Comparison of ENCODE assay signal across 8 cellular contexts in genomic region chr1:96845464-96845863, GRCh38.
A peak's percentile ranks its signal among the peaks of the same experiment; 100 is the strongest.
DNase-seq lines count a peak whose midpoint lies in the region; ATAC-seq, FAIRE-seq and TF ChIP-seq lines count a peak whose summit lies in the region.

No MANE protein-coding gene starts in this region.

- WGBS in pancreas, 2 donors = 33 to 34% methylated on average over 8 of the region's 8 CpGs

- no peak for DNase-seq in AG09309 (ENCODE audit: low read depth)
- peak; percentile 52 to 73 for DNase-seq in SJCRH30
- DNase-seq in endothelial cell (ENCODE audit: low spot score) = peak; percentile 51
- peak in 5 of 6 donors; percentile 17 to 65 (median 40) for DNase-seq in pancreas
- DNase-seq in retina = no peak

- H3K27ac ChIP-seq in SJCRH30 = no peak overlapping the region
- no peak overlapping the region for H3K27ac ChIP-seq in pancreas

- H3K4me3 Mint-ChIP-seq in endothelial cell (ENCODE audit: unreplicated experiment) = no peak overlapping the region

- H3K9me3 ChIP-seq in SJCRH30 (replicated peaks) (no peaks in the 10 kb centered on the region), pancreas (no peaks in the 10 kb centered on the region)

- FAIRE-seq in pancreas (lab: Jason Lieb, UNC) = no peak

- no peaks in the 10 kb centered on the region for H3K36me3 Mint-ChIP-seq in endothelial cell (ENCODE audit: low read depth, unreplicated experiment)

- peaks cover 10% of the 10 kb centered on the region for H3K4me1 Mint-ChIP-seq in endothelial cell (ENCODE audit: unreplicated experiment)

- H3K27ac Mint-ChIP-seq in endothelial cell (ENCODE audit: unreplicated experiment) = no peak overlapping the region

- H3K9me3 Mint-ChIP-seq in endothelial cell (ENCODE audit: unreplicated experiment) = no peaks in the 10 kb centered on the region

- intact Hi-C loops in pancreas (cut with DNase I) = loop anchor here in 1 of 3 donors (10.0 kb wide), 1 partner anchor 611 kb away; no protein-coding TSS in a partner anchor

- H3K27me3 ChIP-seq in SJCRH30 (no peaks in the 10 kb centered on the region), pancreas (no peaks in the 10 kb centered on the region)

- H3K36me3 ChIP-seq in SJCRH30 (no peaks in the 10 kb centered on the region), pancreas (no peaks in the 10 kb centered on the region)

- H3K4me1 ChIP-seq in SJCRH30 (0 out of 2 replicates have a peak, but pooled peaks cover 4% of the 10 kb centered on the region), pancreas (no peaks in the 10 kb centered on the region)

- TF ChIP-seq CTCF in AG09309 (IDR thresholded peaks at IDR 0.05; ENCODE audit: control insufficient read depth, insufficient read depth, low read depth, low read length, missing control alignments) (peak; percentile 48), endothelial cell (IDR thresholded peaks at IDR 0.05; ENCODE audit: unreplicated experiment) (peak; percentile 55), pancreas (IDR thresholded peaks at IDR 0.05) (peak; percentile 39 to 67 (median 52))

- peaks cover 6% of the 10 kb centered on the region for H3K27me3 Mint-ChIP-seq in endothelial cell (ENCODE audit: unreplicated experiment)

- ATAC-seq in GM18867 (IDR thresholded peaks at IDR 0.05; ENCODE audit: unreplicated experiment) (peak; percentile 94), HG03064 (IDR thresholded peaks at IDR 0.05; ENCODE audit: low read depth, unreplicated experiment) (peak; percentile 86), pancreas (peak; percentile 73 to 89 (median 84)), GM19467 (IDR thresholded peaks at IDR 0.05; ENCODE audit: unreplicated experiment) (no peak)

- no peak overlapping the region for H3K4me3 ChIP-seq in AG09309 (ENCODE audit: control insufficient read depth, low read depth, low read length)
- no peak overlapping the region for H3K4me3 ChIP-seq in SJCRH30
- H3K4me3 ChIP-seq in pancreas = no peak overlapping the region

Comparison
In these comparisons a context has a peak if more than half of its experiments do, and no peak if none do; other contexts are left out.
1. DNase-seq: peak in SJCRH30 (2 of 2), endothelial cell (single experiment) and pancreas (5 of 6); none in AG09309 (single experiment) and retina (single experiment).
2. Peak in every context shown above with its lines, with median percentiles within 50 percentile points of each other: CTCF ChIP-seq.